10 cellular contexts compared by ENCODE assay signal in the genomic region with DNA sequence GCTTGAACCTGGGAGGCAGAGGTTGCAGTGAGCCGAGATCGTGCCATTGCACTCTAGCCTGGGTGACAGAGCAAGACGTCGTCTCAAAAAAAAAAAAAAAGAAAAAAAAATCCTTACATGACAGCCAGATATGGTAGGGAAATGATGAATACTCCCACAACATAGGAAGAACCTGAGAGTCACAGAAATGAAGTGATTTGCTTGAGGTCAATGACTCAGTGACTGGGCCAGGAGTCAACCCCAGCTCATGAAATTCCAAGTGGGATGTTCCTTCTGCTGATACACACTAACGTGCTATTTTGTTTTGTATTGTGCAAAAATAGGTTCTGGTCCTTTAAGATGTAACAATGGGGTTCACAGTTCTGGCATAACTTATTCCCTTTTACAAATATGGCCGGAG. TPM values are rescaled to one million over a fixed set of nuclear protein-coding genes. Genes with fewer than 3 reads are reported as not detected.
DNase-seq lines count a peak whose midpoint lies in the region; ATAC-seq and TF ChIP-seq lines count a peak whose summit lies in the region.
"Had no signal": no experiment of that assay in that cellular context is flagged by ENCODE, and none has a peak within 500 bp of the region (broad histone marks: within the 10 kb centered on the region; RNA-seq: fewer than 3 reads in every experiment).

No MANE protein-coding gene starts in this region.

- intact Hi-C loops in activated T-helper 2 cell treated with anti-CD3 and anti-CD28 coated beads, Interferon-gamma antibody, Interleukin-2, Interleukin-4, amounts not matched to agents 10 μg/mL and 5 μg/mL and 100 μg/mL, durations not matched to agents 14 hours and 24 hours and 36 hours (cut with micrococcal nuclease) = loop anchor here (10.0 kb wide), 1 partner anchor 380 kb away; no protein-coding TSS in a partner anchor

- peak overlapping the region; percentile 77 for H3K27ac Mint-ChIP-seq in activated T-helper 2 cell treated with anti-CD3 and anti-CD28 coated beads, Interferon-gamma antibody, Interleukin-2, Interleukin-4, amounts not matched to agents 10 μg/mL and 5 μg/mL and 100 μg/mL, durations not matched to agents 14 hours and 24 hours and 36 hours
- peak overlapping the region; percentile 33 for H3K27ac Mint-ChIP-seq in glutamatergic neuron (ENCODE audit: unreplicated experiment)

- ATAC-seq in GM21515 (IDR thresholded peaks at IDR 0.05; ENCODE audit: unreplicated experiment) = no peak

- peaks cover 57% of the 10 kb centered on the region for H3K4me1 Mint-ChIP-seq in activated T-helper 2 cell treated with anti-CD3 and anti-CD28 coated beads, Interferon-gamma antibody, Interleukin-2, Interleukin-4, amounts not matched to agents 10 μg/mL and 5 μg/mL and 100 μg/mL, durations not matched to agents 14 hours and 24 hours and 36 hours (ENCODE audit: low read depth)
- H3K4me1 Mint-ChIP-seq in glutamatergic neuron (ENCODE audit: low read depth, unreplicated experiment) = peaks cover 17% of the 10 kb centered on the region

- peak overlapping the region; percentile 66 for H3K4me3 Mint-ChIP-seq in activated T-helper 2 cell treated with anti-CD3 and anti-CD28 coated beads, Interferon-gamma antibody, Interleukin-2, Interleukin-4, amounts not matched to agents 10 μg/mL and 5 μg/mL and 100 μg/mL, durations not matched to agents 14 hours and 24 hours and 36 hours (ENCODE audit: low read depth)
- peak overlapping the region; percentile 20 for H3K4me3 Mint-ChIP-seq in glutamatergic neuron (ENCODE audit: unreplicated experiment)
- H3K4me3 Mint-ChIP-seq: neural progenitor cell had no signal

- 0 out of 2 replicates have a peak overlapping the region, but pooled peaks have one; percentile 43 for H3K27ac ChIP-seq in 22Rv1
- H3K27ac ChIP-seq: neural progenitor cell had no signal

- DNase-seq in HCEC 1CT = peak; percentile 90
- no peak for DNase-seq in activated T-helper 2 cell treated with anti-CD3 and anti-CD28 coated beads, Interferon-gamma antibody, Interleukin-2, Interleukin-4, amounts not matched to agents 10 μg/mL and 5 μg/mL and 100 μg/mL, durations not matched to agents 14 hours and 24 hours and 36 hours (ENCODE audit: low spot score)
- no peak for DNase-seq in glutamatergic neuron
- DNase-seq in medulla oblongata (ENCODE audit: extremely low spot score) = no peak
- DNase-seq in stimulated activated CD4-positive, alpha-beta T cell treated with anti-CD3 and anti-CD28 coated beads, Interleukin-4, amount 100 ng/mL, for 24 hours = no peak
- no peak for DNase-seq in cerebellum (ENCODE audit: low spot score)
- DNase-seq: foreskin melanocyte had no signal

- H3K36me3 Mint-ChIP-seq in activated T-helper 2 cell treated with anti-CD3 and anti-CD28 coated beads, Interferon-gamma antibody, Interleukin-2, Interleukin-4, amounts not matched to agents 10 μg/mL and 5 μg/mL and 100 μg/mL, durations not matched to agents 14 hours and 24 hours and 36 hours (ENCODE audit: low read depth) = peaks cover 62% of the 10 kb centered on the region
- H3K36me3 Mint-ChIP-seq in glutamatergic neuron (ENCODE audit: unreplicated experiment) = no peaks in the 10 kb centered on the region

- no peaks in the 10 kb centered on the region for H3K9me3 Mint-ChIP-seq in activated T-helper 2 cell treated with anti-CD3 and anti-CD28 coated beads, Interferon-gamma antibody, Interleukin-2, Interleukin-4, amounts not matched to agents 10 μg/mL and 5 μg/mL and 100 μg/mL, durations not matched to agents 14 hours and 24 hours and 36 hours
- H3K9me3 Mint-ChIP-seq in glutamatergic neuron (ENCODE audit: unreplicated experiment) = peaks cover 28% of the 10 kb centered on the region
- H3K9me3 Mint-ChIP-seq: neural progenitor cell had no signal

- H3K27me3 Mint-ChIP-seq in activated T-helper 2 cell treated with anti-CD3 and anti-CD28 coated beads, Interferon-gamma antibody, Interleukin-2, Interleukin-4, amounts not matched to agents 10 μg/mL and 5 μg/mL and 100 μg/mL, durations not matched to agents 14 hours and 24 hours and 36 hours (ENCODE audit: low read depth) = no peaks in the 10 kb centered on the region
- peaks cover 27% of the 10 kb centered on the region for H3K27me3 Mint-ChIP-seq in glutamatergic neuron (ENCODE audit: unreplicated experiment)

- TF ChIP-seq CTCF in 22Rv1 (IDR thresholded peaks at IDR 0.05) (no peak), glutamatergic neuron (IDR thresholded peaks at IDR 0.05; ENCODE audit: partially characterized antibody, unreplicated experiment) (no peak)

RNA-seq across cellular contexts. Expression of a gene that starts 9.0 kb away (rescaled TPM):
- 115 and 119 TPM in 2 replicates for total RNA-seq in activated T-helper 2 cell treated with anti-CD3 and anti-CD28 coated beads, Interferon-gamma antibody, Interleukin-2, Interleukin-4, amounts not matched to agents 10 μg/mL and 5 μg/mL and 100 μg/mL, durations not matched to agents 14 hours and 24 hours and 36 hours
- total RNA-seq in glutamatergic neuron (ENCODE audit: unreplicated experiment) (31.1 TPM), cerebellum (16.5 TPM)

RNA-seq across cellular contexts. Expression of a gene that starts 19.3 kb away (rescaled TPM):
- total RNA-seq in activated T-helper 2 cell treated with anti-CD3 and anti-CD28 coated beads, Interferon-gamma antibody, Interleukin-2, Interleukin-4, amounts not matched to agents 10 μg/mL and 5 μg/mL and 100 μg/mL, durations not matched to agents 14 hours and 24 hours and 36 hours = 23.3 and 24.0 TPM in 2 replicates
- total RNA-seq in glutamatergic neuron (ENCODE audit: unreplicated experiment) = 35.0 TPM
- 3.8 TPM for total RNA-seq in cerebellum
